11 cellular contexts compared by ENCODE assay signal in genomic region chr6:107495196-107495643, GRCh38. TPM values are rescaled to one million over a fixed set of nuclear protein-coding genes. Genes with fewer than 3 reads are reported as not detected.
DNase-seq lines count a peak whose midpoint lies in the region; ATAC-seq, FAIRE-seq and TF ChIP-seq lines count a peak whose summit lies in the region.
"Had no signal": no experiment of that assay in that cellular context is flagged by ENCODE, and none has a peak within 500 bp of the region (broad histone marks: within the 10 kb centered on the region; RNA-seq: fewer than 3 reads in every experiment).

No MANE protein-coding gene starts in this region.

- H3K4me1 ChIP-seq in Panc1 (ENCODE audit: control insufficient read depth, insufficient read depth, low read length) (peaks cover 56% of the 10 kb centered on the region), endothelial cell of umbilical vein (ENCODE audit: control insufficient read depth, extremely low read depth, insufficient read depth, low read length) (peaks cover 53% of the 10 kb centered on the region), mesodermal cell (ENCODE audit: control insufficient read depth, insufficient read depth, low read length, poor library complexity, severe bottlenecking) (peaks cover 17% of the 10 kb centered on the region), thyroid gland (peaks cover 45 to 47% of the 10 kb centered on the region in 2 donors)

- ATAC-seq in Panc1 (peak; percentile 35), GM21576 (IDR thresholded peaks at IDR 0.05; ENCODE audit: unreplicated experiment) (no peak)
- no peak for ATAC-seq in activated T-helper 17 cell treated with anti-CD3 and anti-CD28 coated beads, Interleukin-2, amount 50 U/mL, for 72 hours (replicated peaks)
- ATAC-seq: stimulated activated effector memory CD8-positive, alpha-beta T cell treated with anti-CD3 and anti-CD28 coated beads, Interleukin-12 subunit alpha, Interleukin-12 subunit beta, amount 100 ng/mL, for 72 hours; T-cell had no signal

- TF ChIP-seq CTCF in Panc1 (IDR thresholded peaks at IDR 0.05) (no peak), endothelial cell of umbilical vein (IDR thresholded peaks at IDR 0.05; ENCODE audit: extremely low read depth in 1 of 2, insufficient read depth in 1 of 2, low read depth in 1 of 2, low read length in 2 of 2) (no peak), thyroid gland (IDR thresholded peaks at IDR 0.05) (no peak)

- H4K20me1 ChIP-seq in endothelial cell of umbilical vein (replicated peaks; ENCODE audit: control insufficient read depth, extremely low read depth, insufficient read depth, low read length): no peaks in the 10 kb centered on the region

- H3K9ac ChIP-seq in endothelial cell of umbilical vein (replicated peaks; ENCODE audit: extremely low read depth, insufficient read depth, low read length): peak overlapping the region; percentile 32

- no peak for DNase-seq in Panc1 (ENCODE audit: low read depth, low spot score)
- DNase-seq in endothelial cell of umbilical vein (ENCODE audit: low read depth, low spot score): peak; percentile 80
- DNase-seq in thyroid gland: peak; percentile 18 to 21
- DNase-seq in activated CD4-positive, alpha-beta T cell treated with anti-CD3 and anti-CD28 coated beads, Interleukin-2, amount 50 U/mL, for 48 hours: no peak
- DNase-seq: GF-D8, NCI-H2107, T-cell had no signal

- H3K4me1 Mint-ChIP-seq in activated T-helper 17 cell treated with anti-CD3 and anti-CD28 coated beads, Interleukin-2, amount 50 U/mL, for 72 hours: peaks cover 5% of the 10 kb centered on the region

- H3K4me2 ChIP-seq in endothelial cell of umbilical vein (ENCODE audit: insufficient read depth, low read length): peak overlapping the region; percentile 78

- BruUV-seq in Panc1 (replicated peaks; lab: Mats Ljungman, UMichigan) (no TSS peak), endothelial cell of umbilical vein (replicated peaks; lab: Mats Ljungman, UMichigan) (TSS peak; percentile 72)

- intact Hi-C loops in Panc1 (cut with micrococcal nuclease; ENCODE audit: unreplicated experiment): no loop called here
- intact Hi-C loops in endothelial cell of umbilical vein (cut with micrococcal nuclease): loop anchor here (10.0 kb wide), 3 partner anchors 380 to 470 kb away; partner anchors contain the start of genes BEND3, MTRES1 and SEC63
- intact Hi-C loops in thyroid gland (cut with DNase I): no loop called here

- dilution Hi-C loops in endothelial cell of umbilical vein (cut with MboI; ENCODE audit: extremely low pct_ligation_motif_present, low sequenced_read_pairs): no loop called here

- H2AFZ ChIP-seq in endothelial cell of umbilical vein (ENCODE audit: low read depth, low read length): peak overlapping the region; percentile 56

- H3K9me1 ChIP-seq in endothelial cell of umbilical vein (replicated peaks; ENCODE audit: control insufficient read depth, extremely low read depth, insufficient read depth, low read length): no peaks in the 10 kb centered on the region

- peak; percentile 80 for FAIRE-seq in endothelial cell of umbilical vein (lab: Jason Lieb, UNC)

- peaks cover 1% of the 10 kb centered on the region for H3K79me2 ChIP-seq in endothelial cell of umbilical vein (ENCODE audit: control insufficient read depth, insufficient read depth, low read length)

- H3K36me3 Mint-ChIP-seq in activated T-helper 17 cell treated with anti-CD3 and anti-CD28 coated beads, Interleukin-2, amount 50 U/mL, for 72 hours (ENCODE audit: low read depth): no peaks in the 10 kb centered on the region
- H3K36me3 Mint-ChIP-seq: stimulated activated effector memory CD8-positive, alpha-beta T cell treated with anti-CD3 and anti-CD28 coated beads, Interleukin-12 subunit alpha, Interleukin-12 subunit beta, amount 100 ng/mL, for 72 hours; T-cell had no signal

- H3K36me3 ChIP-seq in Panc1 (ENCODE audit: control insufficient read depth, insufficient read depth, low read length) (no peaks in the 10 kb centered on the region), endothelial cell of umbilical vein (ENCODE audit: control insufficient read depth in 2 of 2, extremely low read depth in 1 of 2, insufficient read depth in 2 of 2, low read length in 2 of 2) (no peaks in the 10 kb centered on the region), mesodermal cell (ENCODE audit: control insufficient read depth, insufficient read depth, low read length) (no peaks in the 10 kb centered on the region), thyroid gland (no peaks in the 10 kb centered on the region)

- no peak overlapping the region for H3K27ac Mint-ChIP-seq in activated T-helper 17 cell treated with anti-CD3 and anti-CD28 coated beads, Interleukin-2, amount 50 U/mL, for 72 hours
- H3K27ac Mint-ChIP-seq: stimulated activated effector memory CD8-positive, alpha-beta T cell treated with anti-CD3 and anti-CD28 coated beads, Interleukin-12 subunit alpha, Interleukin-12 subunit beta, amount 100 ng/mL, for 72 hours; T-cell had no signal

- in situ Hi-C loops in Panc1 (cut with HindIII; ENCODE audit: low pct_unique_long_range_greater_than_20kb, low sequenced_read_pairs): no loop called here

- H3K27ac ChIP-seq in Panc1 (ENCODE audit: low read length) (peak overlapping the region; percentile 70), endothelial cell of umbilical vein (ENCODE audit: insufficient read depth, low read depth, low read length) (peak overlapping the region; percentile 50), mesodermal cell (ENCODE audit: low read depth, low read length, severe bottlenecking) (peak overlapping the region; percentile 16), thyroid gland (peak overlapping the region; percentile 35 to 54 (median 37))

- H3K9me3 ChIP-seq in Panc1 (ENCODE audit: control insufficient read depth, insufficient read depth, low read depth, low read length) (no peaks in the 10 kb centered on the region), endothelial cell of umbilical vein (replicated peaks; ENCODE audit: control insufficient read depth, insufficient read depth, low read length) (no peaks in the 10 kb centered on the region), mesodermal cell (ENCODE audit: control insufficient read depth, low read length) (no peaks in the 10 kb centered on the region), thyroid gland (no peaks in the 10 kb centered on the region)

- H3K9me3 Mint-ChIP-seq in activated T-helper 17 cell treated with anti-CD3 and anti-CD28 coated beads, Interleukin-2, amount 50 U/mL, for 72 hours: no peaks in the 10 kb centered on the region
- H3K9me3 Mint-ChIP-seq: stimulated activated effector memory CD8-positive, alpha-beta T cell treated with anti-CD3 and anti-CD28 coated beads, Interleukin-12 subunit alpha, Interleukin-12 subunit beta, amount 100 ng/mL, for 72 hours; T-cell had no signal

- H3K27me3 ChIP-seq in Panc1 (ENCODE audit: control insufficient read depth, insufficient read depth, low read length) (peaks cover 4% of the 10 kb centered on the region; the same call in 1 of the 2 replicates), endothelial cell of umbilical vein (ENCODE audit: control insufficient read depth in 2 of 2, insufficient read depth in 2 of 2, low read length in 2 of 2) (no peaks in the 10 kb centered on the region), thyroid gland (no peaks in the 10 kb centered on the region)

- POLR2A ChIA-PET in Panc1 (lab: Charles Lee): no interaction called here
- POLR2A ChIA-PET in endothelial cell of umbilical vein (lab: Charles Lee): no interaction called here

- peaks cover 14% of the 10 kb centered on the region for H3K27me3 Mint-ChIP-seq in activated T-helper 17 cell treated with anti-CD3 and anti-CD28 coated beads, Interleukin-2, amount 50 U/mL, for 72 hours

- no peak overlapping the region for H3K4me3 Mint-ChIP-seq in activated T-helper 17 cell treated with anti-CD3 and anti-CD28 coated beads, Interleukin-2, amount 50 U/mL, for 72 hours
- H3K4me3 Mint-ChIP-seq: stimulated activated effector memory CD8-positive, alpha-beta T cell treated with anti-CD3 and anti-CD28 coated beads, Interleukin-12 subunit alpha, Interleukin-12 subunit beta, amount 100 ng/mL, for 72 hours; T-cell had no signal

- 81 to 83% methylated on average over 4 to 6 of the region's 7 CpGs for WGBS in mesodermal cell (ENCODE audit: insufficient coverage in 2 of 2), 2 experiments
- 31 to 46% methylated on average over 7 of the region's 7 CpGs for WGBS in thyroid gland, 2 donors

- TF ChIP-seq POLR2A in endothelial cell of umbilical vein (IDR thresholded peaks at IDR 0.05; ENCODE audit: low read depth, low read length): peak; percentile 29
- TF ChIP-seq POLR2A in thyroid gland (IDR thresholded peaks at IDR 0.05): no peak

- CTCF ChIA-PET in Panc1 (lab: Charles Lee) (interaction anchor here (0.8 kb wide), 1 partner anchor 140 kb away, joined by 3 read pairs; no protein-coding TSS in a partner anchor), endothelial cell of umbilical vein (lab: Charles Lee) (interaction anchor here (1.1 to 1.9 kb wide), 2 partner anchors 177 to 310 kb away, joined by 3 to 7 read pairs; no protein-coding TSS in a partner anchor)

- H3K4me3 ChIP-seq in Panc1 (ENCODE audit: low read depth in 2 of 2, low read length in 2 of 2) (peak overlapping the region in 1 of 2 experiments; percentile 17; a peak in 2 of 4 replicates), endothelial cell of umbilical vein (replicated peaks in 1 of 3; ENCODE audit: insufficient read depth in 1 of 3, low read depth in 1 of 3, low read length in 3 of 3) (peak overlapping the region in 1 of 3 experiments; percentile 37), mesodermal cell (ENCODE audit: extremely low read depth, insufficient read depth, low read length, poor library complexity, severe bottlenecking) (no peak overlapping the region), thyroid gland (replicated peaks in 1 of 3) (no peak overlapping the region)

RNA-seq across cellular contexts. Expression of gene SOBP, which starts 5.3 kb away (rescaled TPM):
- total RNA-seq in Panc1 (2021; ENCODE audit: unreplicated experiment) (9.0 TPM), endothelial cell of umbilical vein (6.1 and 6.6 TPM in 2 replicates), thyroid gland (10 to 100 TPM in 3 of 4 donors, 1 to 10 TPM in 1; 5.6 to 21.4 (median 18.1) TPM)
- 10.0 TPM for polyA plus RNA-seq in Panc1 (2012; ENCODE audit: insufficient read length)
- polyA plus RNA-seq in endothelial cell of umbilical vein: 0.30 and 0.35 TPM in 2 replicates
- 0.48 and 0.63 TPM in 2 replicates for polyA plus RNA-seq in endothelial cell of umbilical vein (2011; cell fraction: cytosol; rRNA removed)
- 1.5 TPM in 2 replicates for polyA plus RNA-seq in endothelial cell of umbilical vein (2011; cell fraction: nucleus; rRNA removed)
- polyA plus RNA-seq in endothelial cell of umbilical vein (2012): 3.0 and 3.6 TPM in 2 replicates
- polyA minus RNA-seq in endothelial cell of umbilical vein: 0.85 and 1.2 TPM in 2 replicates
- not detected for polyA minus RNA-seq in endothelial cell of umbilical vein (2011; cell fraction: cytosol; rRNA and poly(A)+ RNA removed)
- 4.0 and 5.7 TPM in 2 replicates for polyA minus RNA-seq in endothelial cell of umbilical vein (2011; cell fraction: nucleus; rRNA and poly(A)+ RNA removed)
- 3.1 TPM for polyA plus RNA-seq in mesodermal cell (2013, experiment 1 of 2)
- polyA plus RNA-seq in mesodermal cell (2013, experiment 2 of 2): 4.0 TPM
- total RNA-seq in activated T-helper 17 cell treated with anti-CD3 and anti-CD28 coated beads, Interleukin-2, amount 50 U/mL, for 72 hours: under 1 TPM in 1 of 2 donors, not detected in 1; 0.06 TPM

RNA-seq across cellular contexts. Expression of gene PDSS2, which starts 35.9 kb away (rescaled TPM):
- total RNA-seq in Panc1 (2021; ENCODE audit: unreplicated experiment) (17.7 TPM), endothelial cell of umbilical vein (9.3 and 10.6 TPM in 2 replicates), thyroid gland (10 to 100 TPM; 18.6 to 32.3 (median 25.6) TPM)
- polyA plus RNA-seq in Panc1 (2012; ENCODE audit: insufficient read length): 10.6 TPM
- polyA plus RNA-seq in endothelial cell of umbilical vein: 6.3 and 7.6 TPM in 2 replicates
- polyA plus RNA-seq in endothelial cell of umbilical vein (2011; cell fraction: cytosol; rRNA removed): 6.5 and 6.8 TPM in 2 replicates
- 5.1 and 5.5 TPM in 2 replicates for polyA plus RNA-seq in endothelial cell of umbilical vein (2011; cell fraction: nucleus; rRNA removed)
- polyA plus RNA-seq in endothelial cell of umbilical vein (2012): 6.5 and 10.2 TPM in 2 replicates
- polyA minus RNA-seq in endothelial cell of umbilical vein: 17.8 and 18.0 TPM in 2 replicates
- 11.4 TPM for polyA minus RNA-seq in endothelial cell of umbilical vein (2011; cell fraction: cytosol; rRNA and poly(A)+ RNA removed)
- polyA minus RNA-seq in endothelial cell of umbilical vein (2011; cell fraction: nucleus; rRNA and poly(A)+ RNA removed): 34.0 and 35.5 TPM in 2 replicates
- 7.9 TPM for polyA plus RNA-seq in mesodermal cell (2013, experiment 1 of 2)
- polyA plus RNA-seq in mesodermal cell (2013, experiment 2 of 2): 10.0 TPM
- 10 to 100 TPM; 10.4 to 13.6 TPM for total RNA-seq in activated T-helper 17 cell treated with anti-CD3 and anti-CD28 coated beads, Interleukin-2, amount 50 U/mL, for 72 hours

Comparison
In these comparisons a context has a peak if more than half of its experiments do, and no peak if none do; other contexts are left out.
1. DNase-seq: peak in endothelial cell of umbilical vein (single experiment) and thyroid gland (2 of 2); none in Panc1 (single experiment) and activated CD4-positive, alpha-beta T cell treated with anti-CD3 and anti-CD28 coated beads, Interleukin-2, amount 50 U/mL, for 48 hours (0 of 2).
2. H3K27ac ChIP-seq: peak in every context shown above with its lines; median percentile 70 in Panc1; 50 in endothelial cell of umbilical vein; 37 in thyroid gland; 16 in mesodermal cell.